Comparison of ENCODE assay signal across 1 cellular context in genomic region chr2:148509703-148510036, GRCh38.
TF ChIP-seq lines count a peak whose summit lies in the region.

No MANE protein-coding gene starts in this region.

TF ChIP-seq in HepG2, 621 proteins besides CTCF, POLR2A, EP300 and RAD21 (continued from another document and continues in another):
- no peak for TF ChIP-seq ZNF878 (CRISPR knock-in tag; IDR thresholded peaks at IDR 0.05)
- TF ChIP-seq ZFP41 (CRISPR knock-in tag; IDR thresholded peaks at IDR 0.05; ENCODE audit: borderline replicate concordance): no peak
- TF ChIP-seq ZNF781 (CRISPR knock-in tag; IDR thresholded peaks at IDR 0.05; ENCODE audit: borderline replicate concordance, not compliant biosample characterization): no peak
- TF ChIP-seq PRMT3 (CRISPR knock-in tag; IDR thresholded peaks at IDR 0.05; ENCODE audit: borderline replicate concordance, low read depth): no peak
- TF ChIP-seq ZNF710 (CRISPR knock-in tag; IDR thresholded peaks at IDR 0.05; ENCODE audit: borderline replicate concordance): no peak
- no peak for TF ChIP-seq HMGA1 (CRISPR knock-in tag; conservative IDR thresholded peaks at IDR 0.05)
- no peak for TF ChIP-seq ZSCAN21 (CRISPR knock-in tag; IDR thresholded peaks at IDR 0.05; ENCODE audit: borderline replicate concordance)
- no peak for TF ChIP-seq ZNF441 (CRISPR knock-in tag; IDR thresholded peaks at IDR 0.05; ENCODE audit: borderline replicate concordance)
- no peak for TF ChIP-seq ZFP90 (CRISPR knock-in tag; IDR thresholded peaks at IDR 0.05; ENCODE audit: borderline replicate concordance)
- 0 out of 2 replicates have a peak, but pooled peaks have one; percentile 3 for TF ChIP-seq HMG20A (CRISPR knock-in tag; IDR thresholded peaks at IDR 0.05; ENCODE audit: borderline replicate concordance)
- TF ChIP-seq PBX3 (CRISPR knock-in tag; IDR thresholded peaks at IDR 0.05; ENCODE audit: borderline replicate concordance): no peak
- TF ChIP-seq MAX (IDR thresholded peaks at IDR 0.05): no peak
- 0 out of 2 replicates have a peak, but pooled peaks have one; percentile 36 for TF ChIP-seq ZNF501 (CRISPR knock-in tag; IDR thresholded peaks at IDR 0.05)
- TF ChIP-seq ZNF331 (CRISPR knock-in tag; IDR thresholded peaks at IDR 0.05): no peak
- no peak for TF ChIP-seq GABPA (IDR thresholded peaks at IDR 0.05; ENCODE audit: low read depth, low read length)
- TF ChIP-seq GABPA (CRISPR knock-in tag; IDR thresholded peaks at IDR 0.05; ENCODE audit: low read depth): 0 out of 2 replicates have a peak, but pooled peaks have one; percentile 1
- 0 out of 2 replicates have a peak, but pooled peaks have one; percentile 42 for TF ChIP-seq GTF3A (CRISPR knock-in tag; conservative IDR thresholded peaks at IDR 0.05)
- no peak for TF ChIP-seq ZNF24 (IDR thresholded peaks at IDR 0.05)
- TF ChIP-seq ZNF75D (CRISPR knock-in tag; IDR thresholded peaks at IDR 0.05; ENCODE audit: borderline replicate concordance): no peak
- TF ChIP-seq ZNF33B (CRISPR knock-in tag; IDR thresholded peaks at IDR 0.05): no peak
- TF ChIP-seq AFF4 (CRISPR knock-in tag; IDR thresholded peaks at IDR 0.05): no peak
- no peak for TF ChIP-seq ZNF615 (CRISPR knock-in tag; IDR thresholded peaks at IDR 0.05; ENCODE audit: borderline replicate concordance)
- TF ChIP-seq ZSCAN25 (CRISPR knock-in tag; IDR thresholded peaks at IDR 0.05): no peak
- TF ChIP-seq PRPF4 (IDR thresholded peaks at IDR 0.05; ENCODE audit: low read depth, low read length, poor library complexity, severe bottlenecking): no peak
- no peak for TF ChIP-seq FOSL2 (CRISPR knock-in tag; IDR thresholded peaks at IDR 0.05)
- no peak for TF ChIP-seq ERF (CRISPR knock-in tag; IDR thresholded peaks at IDR 0.05)
- no peak for TF ChIP-seq ZNF253 (CRISPR knock-in tag; IDR thresholded peaks at IDR 0.05; ENCODE audit: borderline replicate concordance)
- 0 out of 2 replicates have a peak, but pooled peaks have one; percentile 0 for TF ChIP-seq MIER2 (CRISPR knock-in tag; IDR thresholded peaks at IDR 0.05)
- TF ChIP-seq E2F1 (CRISPR knock-in tag; IDR thresholded peaks at IDR 0.05): 0 out of 2 replicates have a peak, but pooled peaks have one; percentile 1
- peak; percentile 30; the same call in 1 of the 2 replicates for TF ChIP-seq TBX2 (CRISPR knock-in tag; IDR thresholded peaks at IDR 0.05; ENCODE audit: borderline replicate concordance)
- no peak for TF ChIP-seq ATF1 (CRISPR knock-in tag; IDR thresholded peaks at IDR 0.05)
- no peak for TF ChIP-seq PBX2 (CRISPR knock-in tag; IDR thresholded peaks at IDR 0.05)
- TF ChIP-seq KDM5B (CRISPR knock-in tag; IDR thresholded peaks at IDR 0.05; ENCODE audit: borderline replicate concordance): 0 out of 2 replicates have a peak, but pooled peaks have one; percentile 3
- TF ChIP-seq ZNF747 (CRISPR knock-in tag; IDR thresholded peaks at IDR 0.05; ENCODE audit: borderline replicate concordance): peak; percentile 15; the same call in 1 of the 2 replicates
- no peak for TF ChIP-seq RFX3 (CRISPR knock-in tag; IDR thresholded peaks at IDR 0.05)
- no peak; the same call in 1 of the 2 replicates for TF ChIP-seq KDM3A (CRISPR knock-in tag; IDR thresholded peaks at IDR 0.05; ENCODE audit: low read depth)
- no peak for TF ChIP-seq SOX13 (IDR thresholded peaks at IDR 0.05)
- no peak for TF ChIP-seq SOX13 (CRISPR knock-in tag; conservative IDR thresholded peaks at IDR 0.05 in 1 of 2, IDR thresholded peaks at IDR 0.05 in 1 of 2)
- no peak for TF ChIP-seq ZNF468 (CRISPR knock-in tag; IDR thresholded peaks at IDR 0.05)
- no peak for TF ChIP-seq SMC3 (IDR thresholded peaks at IDR 0.05; ENCODE audit: low read length)
- TF ChIP-seq ZNF496 (CRISPR knock-in tag; IDR thresholded peaks at IDR 0.05; ENCODE audit: insufficient replicate concordance): no peak
- no peak for TF ChIP-seq ZBTB7A (CRISPR knock-in tag; IDR thresholded peaks at IDR 0.05)
- no peak for TF ChIP-seq ZFX (CRISPR knock-in tag; IDR thresholded peaks at IDR 0.05; ENCODE audit: low read depth)
- no peak for TF ChIP-seq JUNB (CRISPR knock-in tag; IDR thresholded peaks at IDR 0.05; ENCODE audit: borderline replicate concordance)
- TF ChIP-seq ASH2L (IDR thresholded peaks at IDR 0.05; ENCODE audit: insufficient read length, low read depth, low read length): peak; percentile 66
- no peak for TF ChIP-seq TARDBP (CRISPR knock-in tag; IDR thresholded peaks at IDR 0.05)
- TF ChIP-seq RELA (CRISPR knock-in tag; IDR thresholded peaks at IDR 0.05): no peak
- TF ChIP-seq HNF1B (CRISPR knock-in tag; IDR thresholded peaks at IDR 0.05): 0 out of 2 replicates have a peak, but pooled peaks have one; percentile 2
- no peak for TF ChIP-seq RNF2 (conservative IDR thresholded peaks at IDR 0.05; ENCODE audit: low read depth)
- no peak for TF ChIP-seq DZIP1 (CRISPR knock-in tag; IDR thresholded peaks at IDR 0.05)
- TF ChIP-seq NR2C2 (CRISPR knock-in tag; IDR thresholded peaks at IDR 0.05; ENCODE audit: borderline replicate concordance): 0 out of 2 replicates have a peak, but pooled peaks have one; percentile 5
- no peak for TF ChIP-seq MXD4 (CRISPR knock-in tag; IDR thresholded peaks at IDR 0.05)
- TF ChIP-seq ZNF816 (CRISPR knock-in tag; IDR thresholded peaks at IDR 0.05; ENCODE audit: borderline replicate concordance): no peak
- TF ChIP-seq ZNF446 (CRISPR knock-in tag; IDR thresholded peaks at IDR 0.05): no peak
- 0 out of 2 replicates have a peak, but pooled peaks have one; percentile 3 for TF ChIP-seq HIVEP1 (CRISPR knock-in tag; IDR thresholded peaks at IDR 0.05)
- no peak for TF ChIP-seq STAT5B (CRISPR knock-in tag; IDR thresholded peaks at IDR 0.05)
- TF ChIP-seq CENPT (CRISPR knock-in tag; IDR thresholded peaks at IDR 0.05; ENCODE audit: low read depth): no peak
- TF ChIP-seq EHMT2 (IDR thresholded peaks at IDR 0.05; ENCODE audit: borderline replicate concordance, low read depth, low read length): no peak
